In genomic region chr18:79856119-79857080, GRCh38 we compare ENCODE assay signal across 9 cellular contexts. TPM values are rescaled to one million over a fixed set of nuclear protein-coding genes. Genes with fewer than 3 reads are reported as not detected.
DNase-seq lines count a peak whose midpoint lies in the region; ATAC-seq and TF ChIP-seq lines count a peak whose summit lies in the region.
"Had no signal": no experiment of that assay in that cellular context is flagged by ENCODE, and none has a peak within 500 bp of the region (broad histone marks: within the 10 kb centered on the region; RNA-seq: fewer than 3 reads in every experiment).

No MANE protein-coding gene starts in this region.

- no peak overlapping the region for H3K4me3 Mint-ChIP-seq in activated naive CD8-positive, alpha-beta T cell treated with anti-CD3 and anti-CD28 coated beads for 36 hours
- H3K4me3 Mint-ChIP-seq in memory B cell = peak overlapping the region; percentile 61

- no peak for ATAC-seq in Right ventricle myocardium superior (ENCODE audit: poor library complexity)
- ATAC-seq in memory B cell (ENCODE audit: low read depth) = peak; percentile 43

- no peaks in the 10 kb centered on the region for H3K36me3 ChIP-seq in cardiac muscle cell
- no peaks in the 10 kb centered on the region for H3K36me3 ChIP-seq in Karpas-422 (ENCODE audit: insufficient read depth, low read length)

- intact Hi-C loops in Right ventricle myocardium superior (cut with DNase I) = no loop called here

- H3K9ac ChIP-seq in Karpas-422 (ENCODE audit: low read length) = peak overlapping the region; percentile 21; the same call in 1 of the 2 replicates

- H2AFZ ChIP-seq in Karpas-422 (ENCODE audit: low read length) = peak overlapping the region; percentile 39; the same call in 1 of the 2 replicates

- H3K4me1 ChIP-seq in cardiac muscle cell (ENCODE audit: low read depth) = no peaks in the 10 kb centered on the region
- peaks cover 23% of the 10 kb centered on the region for H3K4me1 ChIP-seq in Karpas-422 (ENCODE audit: low read length)

- H3K27me3 Mint-ChIP-seq in activated naive CD8-positive, alpha-beta T cell treated with anti-CD3 and anti-CD28 coated beads for 36 hours = peaks cover 5% of the 10 kb centered on the region
- peaks cover 3% of the 10 kb centered on the region for H3K27me3 Mint-ChIP-seq in memory B cell

- H4K20me1 ChIP-seq in Karpas-422 (ENCODE audit: insufficient read depth, low read depth, low read length) = no peaks in the 10 kb centered on the region

- no peaks in the 10 kb centered on the region for H3K9me3 ChIP-seq in cardiac muscle cell (ENCODE audit: low read depth)
- peaks cover 5% of the 10 kb centered on the region for H3K9me3 ChIP-seq in Karpas-422 (ENCODE audit: low read length)

- peak overlapping the region; percentile 49 for H3K4me2 ChIP-seq in Karpas-422 (ENCODE audit: low read depth, low read length, poor library complexity, severe bottlenecking)

- H3K9me3 Mint-ChIP-seq in activated naive CD8-positive, alpha-beta T cell treated with anti-CD3 and anti-CD28 coated beads for 36 hours = peaks cover 1% of the 10 kb centered on the region
- H3K9me3 Mint-ChIP-seq in memory B cell = peaks cover 5% of the 10 kb centered on the region

- H3K27ac Mint-ChIP-seq in activated naive CD8-positive, alpha-beta T cell treated with anti-CD3 and anti-CD28 coated beads for 36 hours = no peak overlapping the region
- H3K27ac Mint-ChIP-seq in memory B cell = peak overlapping the region; percentile 68

- H3K9me2 ChIP-seq in Karpas-422 (replicated peaks; ENCODE audit: insufficient read depth, low read length) = no peaks in the 10 kb centered on the region

- H3K4me1 Mint-ChIP-seq in activated naive CD8-positive, alpha-beta T cell treated with anti-CD3 and anti-CD28 coated beads for 36 hours = peaks cover 1% of the 10 kb centered on the region
- peaks cover 12% of the 10 kb centered on the region for H3K4me1 Mint-ChIP-seq in memory B cell

- H3K79me2 ChIP-seq in Karpas-422 (ENCODE audit: low read length) = no peaks in the 10 kb centered on the region

- H3K36me3 Mint-ChIP-seq in activated naive CD8-positive, alpha-beta T cell treated with anti-CD3 and anti-CD28 coated beads for 36 hours = no peaks in the 10 kb centered on the region
- H3K36me3 Mint-ChIP-seq in memory B cell = no peaks in the 10 kb centered on the region

- H3K27me3 ChIP-seq in cardiac muscle cell (no peaks in the 10 kb centered on the region), Karpas-422 (ENCODE audit: low read length) (no peaks in the 10 kb centered on the region)

- H3K4me3 ChIP-seq in cardiac muscle cell (no peak overlapping the region), Karpas-422 (ENCODE audit: low read length) (no peak overlapping the region; the same call in 1 of the 2 replicates)

- TF ChIP-seq CTCF in cardiac muscle cell (IDR thresholded peaks at IDR 0.05; ENCODE audit: low read depth, low read length) = no peak

- H3K27ac ChIP-seq in cardiac muscle cell (no peak overlapping the region), Karpas-422 (ENCODE audit: low read length) (peak overlapping the region; percentile 45)

- peak; percentile 36 to 63 for DNase-seq in cardiac muscle cell (ENCODE audit: low read depth in 1 of 2, low spot score in 1 of 2)
- no peak for DNase-seq in Right ventricle myocardium superior
- peak; percentile 92 for DNase-seq in Karpas-422
- peak; percentile 23 for DNase-seq in activated naive CD8-positive, alpha-beta T cell treated with anti-CD3 and anti-CD28 coated beads for 36 hours
- peak; percentile 11 to 23 for DNase-seq in memory B cell (ENCODE audit: low spot score in 2 of 2)
- DNase-seq in NK-92 (lab: John Stamatoyannopoulos, UW; ENCODE audit: unreplicated experiment) = no peak
- no peak for DNase-seq in GM03348 (ENCODE audit: low spot score)
- no peak for DNase-seq in cerebellum (ENCODE audit: low spot score)

RNA-seq across cellular contexts. Expression of gene KCNG2, which starts 58.7 kb away (rescaled TPM):
- total RNA-seq in cardiac muscle cell (not detected in 2 replicates), Right ventricle myocardium superior (not detected), cerebellum (2.1 TPM)
- 0.15 and 0.26 TPM in 2 replicates for polyA plus RNA-seq in cardiac muscle cell
- not detected in 2 replicates for total RNA-seq in Karpas-422 (2014; rRNA removed; shearing (Covaris generic); ENCODE audit: low replicate concordance)
- not detected for total RNA-seq in activated naive CD8-positive, alpha-beta T cell treated with anti-CD3 and anti-CD28 coated beads for 36 hours
- total RNA-seq: Daoy had no signal

Comparison
In these comparisons a context has a peak if more than half of its experiments do, and no peak if none do; other contexts are left out.
1. DNase-seq: peak in cardiac muscle cell (2 of 2), Karpas-422 (single experiment), activated naive CD8-positive, alpha-beta T cell treated with anti-CD3 and anti-CD28 coated beads for 36 hours (single experiment) and memory B cell (2 of 2); none in Right ventricle myocardium superior (single experiment), NK-92 (single experiment), GM03348 (single experiment) and cerebellum (single experiment).